Comparison of ENCODE assay signal across 1 cellular context in the genomic region with DNA sequence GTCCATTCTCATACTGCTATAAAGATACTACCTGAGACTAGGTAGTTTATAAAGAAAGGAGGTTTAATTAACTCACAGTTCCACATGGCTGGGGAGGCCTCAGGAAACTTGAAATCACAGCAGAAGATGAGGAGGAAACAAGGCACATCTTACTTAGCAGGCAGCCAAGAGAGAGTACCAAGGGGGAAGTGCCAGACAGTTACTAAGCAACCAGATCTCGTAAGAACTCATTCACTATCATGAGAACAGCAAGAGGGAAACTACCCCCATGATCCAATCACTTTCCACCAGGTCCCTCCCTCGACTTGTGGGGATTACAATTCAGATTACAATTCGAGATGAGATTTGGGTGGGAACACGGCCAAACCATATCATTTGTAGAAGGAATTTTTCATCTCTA.
TF ChIP-seq lines count a peak whose summit lies in the region.

No MANE protein-coding gene starts in this region.

TF ChIP-seq in GM12878, 131 proteins besides CTCF, POLR2A, EP300 and RAD21 (continued from another document):
- TF ChIP-seq, protein P1, sequence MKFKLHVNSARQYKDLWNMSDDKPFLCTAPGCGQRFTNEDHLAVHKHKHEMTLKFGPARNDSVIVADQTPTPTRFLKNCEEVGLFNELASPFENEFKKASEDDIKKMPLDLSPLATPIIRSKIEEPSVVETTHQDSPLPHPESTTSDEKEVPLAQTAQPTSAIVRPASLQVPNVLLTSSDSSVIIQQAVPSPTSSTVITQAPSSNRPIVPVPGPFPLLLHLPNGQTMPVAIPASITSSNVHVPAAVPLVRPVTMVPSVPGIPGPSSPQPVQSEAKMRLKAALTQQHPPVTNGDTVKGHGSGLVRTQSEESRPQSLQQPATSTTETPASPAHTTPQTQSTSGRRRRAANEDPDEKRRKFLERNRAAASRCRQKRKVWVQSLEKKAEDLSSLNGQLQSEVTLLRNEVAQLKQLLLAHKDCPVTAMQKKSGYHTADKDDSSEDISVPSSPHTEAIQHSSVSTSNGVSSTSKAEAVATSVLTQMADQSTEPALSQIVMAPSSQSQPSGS (IDR thresholded peaks at IDR 0.05; ENCODE audit: low read length), result no peak
- TF ChIP-seq IRF3 (IDR thresholded peaks at IDR 0.05) (no peak), ZBED1 (IDR thresholded peaks at IDR 0.05; ENCODE audit: borderline replicate concordance) (no peak), SIX5 (IDR thresholded peaks at IDR 0.05; ENCODE audit: low read depth, low read length, severe bottlenecking) (no peak), PKNOX1 (IDR thresholded peaks at IDR 0.05) (no peak), NRF1 (conservative IDR thresholded peaks at IDR 0.05; ENCODE audit: low read depth, low read length) (no peak)
TF ChIP-seq in GM12878: peak in this region for 0.
